Comparison of ENCODE assay signal across 21 cellular contexts in genomic region chr2:128411431-128411830, GRCh38.
A peak's percentile ranks its signal among the peaks of the same experiment; 100 is the strongest.
DNase-seq lines count a peak whose midpoint lies in the region; ATAC-seq and TF ChIP-seq lines count a peak whose summit lies in the region.
"Had no signal": no experiment of that assay in that cellular context is flagged by ENCODE, and none has a peak within 500 bp of the region (broad histone marks: within the 10 kb centered on the region; RNA-seq: fewer than 3 reads in every experiment).

No MANE protein-coding gene starts in this region.

- no peak overlapping the region for H3K4me3 ChIP-seq in SK-N-SH (ENCODE audit: low read depth in 2 of 2, low read length in 1 of 2)
- H3K4me3 ChIP-seq in RWPE2 (ENCODE audit: severe bottlenecking), result no peak overlapping the region
- H3K4me3 ChIP-seq in GM23338, result no peak overlapping the region

- no peak for TF ChIP-seq EP300 in SK-N-SH (IDR thresholded peaks at IDR 0.05; ENCODE audit: borderline replicate concordance in 1 of 2, low read depth in 1 of 2, low read length in 1 of 2)

- H3K27ac ChIP-seq in SK-N-SH (ENCODE audit: low read depth in 2 of 2, low read length in 1 of 2) (no peak overlapping the region), RWPE2 (ENCODE audit: poor library complexity, severe bottlenecking) (no peak overlapping the region), GM23338 (ENCODE audit: low read depth) (no peak overlapping the region)
- H3K27ac ChIP-seq: 22Rv1 had no signal

- H3K36me3 Mint-ChIP-seq in progenitor cell of endocrine pancreas (ENCODE audit: insufficient read depth) (no peaks in the 10 kb centered on the region), GM23338 (ENCODE audit: low read depth) (no peaks in the 10 kb centered on the region)
- H3K36me3 Mint-ChIP-seq: CD8-positive, alpha-beta T cell had no signal

- H2AFZ ChIP-seq in SK-N-SH (ENCODE audit: low read depth), result no peak overlapping the region
- no peak overlapping the region for H2AFZ ChIP-seq in GM23338

- no peaks in the 10 kb centered on the region for H3K9me3 Mint-ChIP-seq in progenitor cell of endocrine pancreas (ENCODE audit: low read depth)
- H3K9me3 Mint-ChIP-seq in GM23338, result 0 out of 3 replicates have a peak, but pooled peaks cover 7% of the 10 kb centered on the region
- H3K9me3 Mint-ChIP-seq: CD8-positive, alpha-beta T cell had no signal

- no peaks in the 10 kb centered on the region for H3K36me3 ChIP-seq in SK-N-SH (replicated peaks in 1 of 2; ENCODE audit: control insufficient read depth in 1 of 2, insufficient read depth in 2 of 2, low read length in 1 of 2)
- H3K36me3 ChIP-seq in RWPE2 (ENCODE audit: low read depth), result no peaks in the 10 kb centered on the region
- H3K36me3 ChIP-seq in GM23338 (ENCODE audit: insufficient read depth), result no peaks in the 10 kb centered on the region

- WGBS in SK-N-SH (ENCODE audit: low lambda C conversion rate), result 80% methylated on average over 9 of the region's 9 CpGs

- DNase-seq in SK-N-SH (peak; percentile 18), RWPE2 (ENCODE audit: low spot score) (peak; percentile 47), islet precursor cell (peak; percentile 33), progenitor cell of endocrine pancreas (ENCODE audit: low spot score, unreplicated experiment) (peak; percentile 1), GM23338 (ENCODE audit: low spot score) (no peak), NCI-H82 (lab: John Stamatoyannopoulos, UW) (no peak), left ventricle myocardium superior (no peak)
- DNase-seq: CD8-positive, alpha-beta T cell; GDM1; HFFc6; Kasumi-1; MM.1S; NCI-H1105 treated with DMSO at 0.1 percent for 48 hours; NCI-H1694 treated with DMSO at 0.1 percent for 48 hours; NCI-H2107; NCI-H2227 treated with DMSO at 0.1 percent for 48 hours; NCI-H526; SHP77 treated with DMSO at 0.1 percent for 48 hours had no signal

- H3K79me2 ChIP-seq in SK-N-SH (ENCODE audit: insufficient read depth), result no peaks in the 10 kb centered on the region
- H3K79me2 ChIP-seq in GM23338 (replicated peaks; ENCODE audit: insufficient read depth), result no peaks in the 10 kb centered on the region

- H3K4me1 ChIP-seq in SK-N-SH (ENCODE audit: control insufficient read depth in 1 of 2, insufficient read depth in 2 of 2, low read depth in 1 of 2, low read length in 1 of 2) (peaks cover 0 to 51% of the 10 kb centered on the region in 2 experiments; a peak in 1 of 4 replicates), RWPE2 (ENCODE audit: insufficient read depth, poor library complexity, severe bottlenecking) (peaks cover 11% of the 10 kb centered on the region), GM23338 (ENCODE audit: insufficient read depth) (peaks cover 20% of the 10 kb centered on the region)

- POLR2A ChIA-PET in SK-N-SH (lab: Yijun Ruan, JAX), result no interaction called here

- no peak overlapping the region for H3K27ac Mint-ChIP-seq in progenitor cell of endocrine pancreas
- no peak overlapping the region for H3K27ac Mint-ChIP-seq in GM23338
- H3K27ac Mint-ChIP-seq: B cell; CD8-positive, alpha-beta T cell; HFFc6 had no signal

- no peak for ATAC-seq in SK-N-SH treated with all-trans-retinoic acid at 6 μM for 48 hours
- no peak for ATAC-seq in RWPE2 (ENCODE audit: low read depth)
- no peak for ATAC-seq in GM23338
- ATAC-seq in left ventricle myocardium superior, result no peak
- ATAC-seq: CD8-positive, alpha-beta T cell had no signal

- H3K27me3 ChIP-seq in SK-N-SH (ENCODE audit: insufficient read depth), result no peaks in the 10 kb centered on the region
- no peaks in the 10 kb centered on the region for H3K27me3 ChIP-seq in RWPE2 (ENCODE audit: insufficient read depth, poor library complexity, severe bottlenecking)
- H3K27me3 ChIP-seq in GM23338 (ENCODE audit: insufficient read depth), result no peaks in the 10 kb centered on the region

- H3K27me3 Mint-ChIP-seq in progenitor cell of endocrine pancreas (peaks cover 37% of the 10 kb centered on the region), GM23338 (ENCODE audit: insufficient read depth, low read depth, poor library complexity) (peaks cover 23% of the 10 kb centered on the region)
- H3K27me3 Mint-ChIP-seq: B cell had no signal

- H3K4me2 ChIP-seq in SK-N-SH, result no peak overlapping the region
- H3K4me2 ChIP-seq in GM23338, result no peak overlapping the region

- CTCF ChIA-PET in SK-N-SH (lab: Yijun Ruan, JAX), result interaction anchor here (1.5 kb wide), 1 partner anchor 90 kb away, joined by 4 read pairs; no protein-coding TSS in a partner anchor

- TF ChIP-seq CTCF in SK-N-SH (IDR thresholded peaks at IDR 0.05) (no peak), RWPE2 (IDR thresholded peaks at IDR 0.05; ENCODE audit: poor library complexity, severe bottlenecking) (no peak), progenitor cell of endocrine pancreas (IDR thresholded peaks at IDR 0.05; ENCODE audit: unreplicated experiment) (no peak), GM23338 (conservative IDR thresholded peaks at IDR 0.05; ENCODE audit: low read depth in 2 of 2) (no peak)

- TF ChIP-seq RAD21 in SK-N-SH (IDR thresholded peaks at IDR 0.05; ENCODE audit: low read length), result no peak

- no peaks in the 10 kb centered on the region for H3K9me3 ChIP-seq in SK-N-SH
- no peaks in the 10 kb centered on the region for H3K9me3 ChIP-seq in RWPE2 (ENCODE audit: severe bottlenecking)

- intact Hi-C loops in left ventricle myocardium superior (cut with micrococcal nuclease), result no loop called here

- H3K4me3 Mint-ChIP-seq in progenitor cell of endocrine pancreas (ENCODE audit: low read depth), result no peak overlapping the region
- no peak overlapping the region for H3K4me3 Mint-ChIP-seq in GM23338
- H3K4me3 Mint-ChIP-seq: B cell; CD8-positive, alpha-beta T cell; HFFc6 had no signal

- H3K9me2 ChIP-seq in SK-N-SH (no peaks in the 10 kb centered on the region), GM23338 (ENCODE audit: insufficient read depth) (no peaks in the 10 kb centered on the region; the same call in 1 of the 2 replicates)

- no peaks in the 10 kb centered on the region for H3F3A ChIP-seq in SK-N-SH (replicated peaks; ENCODE audit: insufficient read depth)
- no peaks in the 10 kb centered on the region for H3F3A ChIP-seq in GM23338 (replicated peaks; ENCODE audit: low read depth)

- no peaks in the 10 kb centered on the region for H4K20me1 ChIP-seq in SK-N-SH (ENCODE audit: insufficient read depth)
- H4K20me1 ChIP-seq in GM23338 (replicated peaks; ENCODE audit: insufficient read depth), result no peaks in the 10 kb centered on the region

- H3K4me1 Mint-ChIP-seq in progenitor cell of endocrine pancreas (ENCODE audit: low read depth), result peaks cover 28% of the 10 kb centered on the region
- H3K4me1 Mint-ChIP-seq in GM23338, result peaks cover 35% of the 10 kb centered on the region
- H3K4me1 Mint-ChIP-seq: B cell had no signal

- no peak overlapping the region for H3K9ac ChIP-seq in SK-N-SH

TF ChIP-seq in SK-N-SH, 30 proteins besides CTCF, POLR2A, EP300 and RAD21:
- TF ChIP-seq FOXJ3 (CRISPR knock-in tag; IDR thresholded peaks at IDR 0.05), result no peak

TF ChIP-seq in SK-N-SH treated with all-trans-retinoic acid at 6 μM for 48 hours, 23 proteins besides CTCF, POLR2A, EP300 and RAD21 (continues in another document):
- TF ChIP-seq TOX (CRISPR knock-in tag; IDR thresholded peaks at IDR 0.05; ENCODE audit: borderline replicate concordance) (no peak), TCF4 (CRISPR knock-in tag; IDR thresholded peaks at IDR 0.05; ENCODE audit: borderline replicate concordance) (no peak), ZNF8 (CRISPR knock-in tag; IDR thresholded peaks at IDR 0.05) (no peak), ESRRG (CRISPR knock-in tag; IDR thresholded peaks at IDR 0.05) (no peak), BACH2 (CRISPR knock-in tag; IDR thresholded peaks at IDR 0.05; ENCODE audit: borderline replicate concordance) (no peak), ZNF70 (CRISPR knock-in tag; IDR thresholded peaks at IDR 0.05) (no peak), CSDC2 (CRISPR knock-in tag; IDR thresholded peaks at IDR 0.05) (no peak), OSR1 (CRISPR knock-in tag; IDR thresholded peaks at IDR 0.05) (no peak), ARNTL (CRISPR knock-in tag; IDR thresholded peaks at IDR 0.05; ENCODE audit: borderline replicate concordance, low read depth) (no peak), ISL1 (CRISPR knock-in tag; IDR thresholded peaks at IDR 0.05) (no peak)
- TF ChIP-seq, protein P1, sequence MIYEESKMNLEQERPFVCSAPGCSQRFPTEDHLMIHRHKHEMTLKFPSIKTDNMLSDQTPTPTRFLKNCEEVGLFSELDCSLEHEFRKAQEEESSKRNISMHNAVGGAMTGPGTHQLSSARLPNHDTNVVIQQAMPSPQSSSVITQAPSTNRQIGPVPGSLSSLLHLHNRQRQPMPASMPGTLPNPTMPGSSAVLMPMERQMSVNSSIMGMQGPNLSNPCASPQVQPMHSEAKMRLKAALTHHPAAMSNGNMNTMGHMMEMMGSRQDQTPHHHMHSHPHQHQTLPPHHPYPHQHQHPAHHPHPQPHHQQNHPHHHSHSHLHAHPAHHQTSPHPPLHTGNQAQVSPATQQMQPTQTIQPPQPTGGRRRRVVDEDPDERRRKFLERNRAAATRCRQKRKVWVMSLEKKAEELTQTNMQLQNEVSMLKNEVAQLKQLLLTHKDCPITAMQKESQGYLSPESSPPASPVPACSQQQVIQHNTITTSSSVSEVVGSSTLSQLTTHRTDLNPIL (CRISPR knock-in tag; IDR thresholded peaks at IDR 0.05; ENCODE audit: low read depth), result no peak

Comparison
In these comparisons a context has a peak if more than half of its experiments do, and no peak if none do; other contexts are left out.
1. DNase-seq: peak in SK-N-SH (single experiment), RWPE2 (single experiment), islet precursor cell (single experiment) and progenitor cell of endocrine pancreas (single experiment); none in GM23338 (single experiment), NCI-H82 (single experiment) and left ventricle myocardium superior (single experiment).